In the genomic region with DNA sequence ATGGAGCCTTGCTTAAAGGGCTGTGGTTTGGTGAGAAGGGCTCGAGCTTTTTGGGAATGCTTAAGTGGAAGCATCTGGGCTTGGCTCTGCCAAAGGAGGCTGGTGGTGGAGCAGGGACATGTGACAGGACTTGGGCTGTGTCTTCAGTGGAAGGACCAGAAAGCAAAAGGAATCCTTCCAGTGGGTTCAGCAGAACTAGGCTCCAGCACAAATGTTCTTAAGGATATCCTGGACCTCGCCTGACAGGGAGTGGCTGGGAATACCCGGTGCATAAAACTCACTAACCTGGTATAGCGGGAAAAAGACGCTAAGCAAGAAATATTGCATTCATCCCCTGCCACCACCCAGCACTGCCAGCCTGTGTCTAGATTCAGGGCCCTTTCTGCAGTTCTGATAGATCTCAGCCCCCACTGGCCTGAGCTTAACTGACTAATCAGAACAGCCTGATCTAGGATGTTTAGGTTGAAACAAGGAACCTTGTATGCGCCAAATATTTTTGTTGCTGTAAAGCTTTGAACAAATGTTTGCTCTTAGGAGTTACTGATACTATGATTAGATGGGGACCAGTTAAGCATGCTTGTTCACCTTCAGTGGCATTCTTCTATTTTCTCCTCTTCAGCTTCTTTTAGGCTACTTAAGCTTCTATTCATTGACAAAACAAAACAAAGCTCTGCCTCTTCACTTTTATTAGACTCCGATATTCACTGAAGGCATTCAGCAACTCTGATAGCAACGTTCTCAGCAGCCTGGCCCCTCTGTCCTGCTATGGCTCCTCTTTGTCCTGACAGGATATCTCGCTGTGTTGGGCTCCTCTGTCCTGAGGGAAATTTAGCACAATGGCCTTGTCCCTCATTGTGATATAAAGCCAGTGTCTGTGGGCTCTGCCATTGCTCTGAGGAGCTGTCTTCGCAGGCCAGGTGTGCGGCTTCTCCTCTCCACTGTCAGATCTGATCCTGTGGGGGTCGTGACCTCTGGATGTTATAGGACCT, we compare ENCODE assay signal across 1 cellular context.
TF ChIP-seq lines count a peak whose summit lies in the region.

No MANE protein-coding gene starts in this region.

TF ChIP-seq in SK-N-SH treated with all-trans-retinoic acid at 6 μM for 48 hours, 23 proteins besides CTCF, POLR2A, EP300 and RAD21 (continued from another document):
- no peak for TF ChIP-seq CREB5 (CRISPR knock-in tag; IDR thresholded peaks at IDR 0.05; ENCODE audit: low read depth)
- no peak for TF ChIP-seq ISL1 (CRISPR knock-in tag; IDR thresholded peaks at IDR 0.05)
- TF ChIP-seq ESRRG (CRISPR knock-in tag; IDR thresholded peaks at IDR 0.05): no peak
- no peak for TF ChIP-seq ZNF8 (CRISPR knock-in tag; IDR thresholded peaks at IDR 0.05)
- no peak for TF ChIP-seq CSDC2 (CRISPR knock-in tag; IDR thresholded peaks at IDR 0.05)
- TF ChIP-seq, protein P1, sequence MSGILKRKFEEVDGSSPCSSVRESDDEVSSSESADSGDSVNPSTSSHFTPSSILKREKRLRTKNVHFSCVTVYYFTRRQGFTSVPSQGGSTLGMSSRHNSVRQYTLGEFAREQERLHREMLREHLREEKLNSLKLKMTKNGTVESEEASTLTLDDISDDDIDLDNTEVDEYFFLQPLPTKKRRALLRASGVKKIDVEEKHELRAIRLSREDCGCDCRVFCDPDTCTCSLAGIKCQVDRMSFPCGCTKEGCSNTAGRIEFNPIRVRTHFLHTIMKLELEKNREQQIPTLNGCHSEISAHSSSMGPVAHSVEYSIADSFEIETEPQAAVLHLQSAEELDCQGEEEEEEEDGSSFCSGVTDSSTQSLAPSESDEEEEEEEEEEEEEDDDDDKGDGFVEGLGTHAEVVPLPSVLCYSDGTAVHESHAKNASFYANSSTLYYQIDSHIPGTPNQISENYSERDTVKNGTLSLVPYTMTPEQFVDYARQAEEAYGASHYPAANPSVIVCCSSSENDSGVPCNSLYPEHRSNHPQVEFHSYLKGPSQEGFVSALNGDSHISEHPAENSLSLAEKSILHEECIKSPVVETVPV (CRISPR knock-in tag; IDR thresholded peaks at IDR 0.05): no peak
